2 cellular contexts compared by ENCODE assay signal in genomic region chr17:75778066-75778860, GRCh38.
TF ChIP-seq lines count a peak whose summit lies in the region.
"Not testable (repeated sequence)": the region's sequence is repeated elsewhere in the genome, so short reads cannot be mapped to it uniquely, and the experiment has no call there.

No MANE protein-coding gene starts in this region.

TF ChIP-seq in WTC11, 78 proteins besides CTCF, POLR2A, EP300 and RAD21:
- TF ChIP-seq NFATC4 (CRISPR knock-in tag; IDR thresholded peaks at IDR 0.05) = peak; percentile 36; the same call in 1 of the 2 replicates

TF ChIP-seq in K562, 482 proteins besides CTCF, POLR2A, EP300 and RAD21 (continues in another document):
- TF ChIP-seq THRAP3 (IDR thresholded peaks at IDR 0.05; ENCODE audit: borderline replicate concordance) = 0 out of 2 replicates have a peak, but pooled peaks have one; percentile 14
- peak; percentile 41 for TF ChIP-seq POLR2B (IDR thresholded peaks at IDR 0.05; ENCODE audit: low read depth, partially characterized antibody)
- TF ChIP-seq AFF1 (IDR thresholded peaks at IDR 0.05; ENCODE audit: low read depth in 1 of 2, partially characterized antibody in 2 of 2) = peak in 1 of 2 experiments; percentile 21
- TF ChIP-seq SIN3B (IDR thresholded peaks at IDR 0.05; ENCODE audit: low read depth) = peak; percentile 27; the same call in 1 of the 2 replicates
- TF ChIP-seq ZBTB40 (IDR thresholded peaks at IDR 0.05); CREB1 (CRISPR knock-in tag; IDR thresholded peaks at IDR 0.05): not testable (repeated sequence)
- TF ChIP-seq ZBTB40 (CRISPR knock-in tag; IDR thresholded peaks at IDR 0.05) = 0 out of 2 replicates have a peak, but pooled peaks have one; percentile 19
- TF ChIP-seq MTA3 (IDR thresholded peaks at IDR 0.05; ENCODE audit: borderline replicate concordance) = 0 out of 2 replicates have a peak, but pooled peaks have one; percentile 5
- peak; percentile 78 for TF ChIP-seq CHD1 (IDR thresholded peaks at IDR 0.05; ENCODE audit: low read length)
- TF ChIP-seq ZSCAN32 (CRISPR knock-in tag; IDR thresholded peaks at IDR 0.05) = peak; percentile 21; the same call in 1 of the 2 replicates
- peak; percentile 61; the same call in 1 of the 2 replicates for TF ChIP-seq SUPT5H (IDR thresholded peaks at IDR 0.05)
- TF ChIP-seq SP1 (CRISPR knock-in tag; IDR thresholded peaks at IDR 0.05) = peak; percentile 19; the same call in 1 of the 2 replicates
- TF ChIP-seq HDAC2 (IDR thresholded peaks at IDR 0.05) = peak; percentile 12; the same call in 1 of the 2 replicates
- peak; percentile 13; the same call in 1 of the 2 replicates for TF ChIP-seq PTBP1 (IDR thresholded peaks at IDR 0.05; ENCODE audit: low read depth, low read length)
- TF ChIP-seq TEAD1 (CRISPR knock-in tag; IDR thresholded peaks at IDR 0.05) = 0 out of 4 replicates have a peak, but pooled peaks of 1 of the 2 experiments have one; percentile 16
- 0 out of 2 replicates have a peak, but pooled peaks have one; percentile 13 for TF ChIP-seq CREB1 (IDR thresholded peaks at IDR 0.05)
- peak; percentile 55; the same call in 1 of the 2 replicates for TF ChIP-seq KHSRP (IDR thresholded peaks at IDR 0.05)
- TF ChIP-seq SMAD1 (IDR thresholded peaks at IDR 0.05; ENCODE audit: low read depth, low read length, partially characterized antibody) = peak; percentile 78
- peak; percentile 71; the same call in 1 of the 2 replicates for TF ChIP-seq FOXK1 (CRISPR knock-in tag; IDR thresholded peaks at IDR 0.05; ENCODE audit: borderline replicate concordance)
- peak in 1 of 2 experiments; percentile 42; a peak in 1 of 4 replicates for TF ChIP-seq BCLAF1 (IDR thresholded peaks at IDR 0.05; ENCODE audit: borderline replicate concordance in 1 of 2, control insufficient read depth in 1 of 2, low read depth in 2 of 2, low read length in 1 of 2)
- TF ChIP-seq MLLT1 (IDR thresholded peaks at IDR 0.05) = peak in 1 of 2 experiments; percentile 56; a peak in 1 of 4 replicates
- TF ChIP-seq FOXP4 (CRISPR knock-in tag; IDR thresholded peaks at IDR 0.05; ENCODE audit: borderline replicate concordance) = 0 out of 2 replicates have a peak, but pooled peaks have one; percentile 58
- 0 out of 2 replicates have a peak, but pooled peaks have one; percentile 8 for TF ChIP-seq PTRF (tag; IDR thresholded peaks at IDR 0.05)
- 0 out of 2 replicates have a peak, but pooled peaks have one; percentile 4 for TF ChIP-seq ZNF609 (CRISPR knock-in tag; IDR thresholded peaks at IDR 0.05; ENCODE audit: borderline replicate concordance)
- peak; percentile 29; the same call in 1 of the 2 replicates for TF ChIP-seq ZNF143 (CRISPR knock-in tag; IDR thresholded peaks at IDR 0.05)
- TF ChIP-seq POLR2AphosphoS5 (IDR thresholded peaks at IDR 0.05; ENCODE audit: control insufficient read depth, insufficient read depth, low read depth, low read length) = peak; percentile 2; the same call in 1 of the 2 replicates
